ENCODE assay signal across 17 cellular contexts in the genomic region with DNA sequence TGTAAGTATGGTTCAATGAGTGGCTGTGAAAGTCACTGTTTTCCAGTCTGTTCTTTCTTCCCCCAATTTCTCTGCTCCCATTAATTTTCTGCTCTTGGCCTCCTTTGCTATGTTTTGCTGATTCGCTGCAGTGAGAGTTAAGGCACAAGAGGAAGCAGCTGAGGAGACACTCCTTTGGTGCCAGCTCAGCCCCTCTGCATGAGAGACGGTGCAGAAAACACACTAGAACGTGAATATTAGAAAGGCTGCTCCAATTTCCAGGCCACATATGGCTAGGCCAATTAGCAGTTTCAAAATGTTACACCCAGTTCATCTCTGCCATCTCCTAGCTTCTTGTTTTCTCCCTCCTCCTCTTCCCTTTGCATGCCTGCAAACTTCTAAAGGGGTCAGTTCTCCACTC. TPM values are rescaled to one million over a fixed set of nuclear protein-coding genes. Genes with fewer than 3 reads are reported as not detected.
DNase-seq lines count a peak whose midpoint lies in the region; ATAC-seq and TF ChIP-seq lines count a peak whose summit lies in the region.
"Had no signal": no experiment of that assay in that cellular context is flagged by ENCODE, and none has a peak within 500 bp of the region (broad histone marks: within the 10 kb centered on the region; RNA-seq: fewer than 3 reads in every experiment).

No MANE protein-coding gene starts in this region.

- H3K9me3 ChIP-seq in parathyroid adenoma (ENCODE audit: control insufficient read depth, low read length), result no peaks in the 10 kb centered on the region
- no peaks in the 10 kb centered on the region for H3K9me3 ChIP-seq in CD4-positive, alpha-beta memory T cell (ENCODE audit: control insufficient read depth in 1 of 2, low read length in 2 of 2)

- no peak overlapping the region for H3K4me2 ChIP-seq in parathyroid adenoma (ENCODE audit: low read length)
- H3K4me2 ChIP-seq: PC-9 had no signal

- H3K27me3 ChIP-seq in parathyroid adenoma (ENCODE audit: control insufficient read depth, insufficient read depth, low read length), result no peaks in the 10 kb centered on the region
- no peaks in the 10 kb centered on the region for H3K27me3 ChIP-seq in CD4-positive, alpha-beta memory T cell (ENCODE audit: insufficient read depth, low read length)

- H3K27ac Mint-ChIP-seq in activated CD4-positive, alpha-beta T cell treated with anti-CD3 and anti-CD28 coated beads, Interleukin-2, amount 10 ng/mL, durations not matched to agents 7 days and 5 days, result peak overlapping the region; percentile 42
- H3K27ac Mint-ChIP-seq in activated CD4-positive, alpha-beta T cell treated with anti-CD3 and anti-CD28 coated beads, Interleukin-2, amount 10 ng/mL, durations not matched to agents 24 days and 14 days, result no peak overlapping the region
- peak overlapping the region; percentile 93 to 96 for H3K27ac Mint-ChIP-seq in T-cell
- H3K27ac Mint-ChIP-seq in CD4-positive, alpha-beta memory T cell, result peak overlapping the region in 2 of 7 donors; percentile 39 to 51
- no peak overlapping the region for H3K27ac Mint-ChIP-seq in natural killer cell treated with Interleukin-12 subunit alpha and Interleukin-12 subunit beta and Interleukin-15 and Interleukin-18, amount 100 ng/mL, for 72 hours

- H3K9ac ChIP-seq in parathyroid adenoma, result no peak overlapping the region
- H3K9ac ChIP-seq: GM23248 had no signal

- no peak for DNase-seq in activated CD4-positive, alpha-beta T cell treated with anti-CD3 and anti-CD28 coated beads, Interleukin-2, amount 10 ng/mL, durations not matched to agents 7 days and 5 days
- no peak for DNase-seq in activated CD4-positive, alpha-beta T cell treated with anti-CD3 and anti-CD28 coated beads, Interleukin-2, amount 10 ng/mL, durations not matched to agents 24 days and 14 days
- DNase-seq in DMS 273 treated with DMSO at 0.1 percent for 48 hours (lab: John Stamatoyannopoulos, UW), result peak; percentile 37
- DNase-seq in T-cell, result no peak
- DNase-seq in CD4-positive, alpha-beta memory T cell, result no peak
- DNase-seq in natural killer cell treated with Interleukin-12 subunit alpha and Interleukin-12 subunit beta and Interleukin-15 and Interleukin-18, amount 100 ng/mL, for 72 hours (ENCODE audit: low spot score), result no peak
- DNase-seq: 8988T, DMS79 treated with DMSO at 0.1 percent for 48 hours, GF-D8, GM23248, NCI-H1436 treated with DMSO at 0.1 percent for 48 hours, NCI-H345, PC-9 had no signal

- intact Hi-C loops in activated CD4-positive, alpha-beta T cell treated with anti-CD3 and anti-CD28 coated beads, Interleukin-2, amount 10 ng/mL, durations not matched to agents 24 days and 14 days (cut with micrococcal nuclease), result no loop called here
- intact Hi-C loops in CD4-positive, alpha-beta memory T cell (cut with micrococcal nuclease), result loop anchor here (5.0 kb wide), 1 partner anchor 79 kb away; no protein-coding TSS in a partner anchor

- H3K79me2 ChIP-seq in parathyroid adenoma, result peaks cover 32% of the 10 kb centered on the region

- no peaks in the 10 kb centered on the region for H3K27me3 Mint-ChIP-seq in activated CD4-positive, alpha-beta T cell treated with anti-CD3 and anti-CD28 coated beads, Interleukin-2, amount 10 ng/mL, durations not matched to agents 7 days and 5 days
- H3K27me3 Mint-ChIP-seq in activated CD4-positive, alpha-beta T cell treated with anti-CD3 and anti-CD28 coated beads, Interleukin-2, amount 10 ng/mL, durations not matched to agents 24 days and 14 days, result no peaks in the 10 kb centered on the region
- no peaks in the 10 kb centered on the region for H3K27me3 Mint-ChIP-seq in T-cell
- H3K27me3 Mint-ChIP-seq in CD4-positive, alpha-beta memory T cell, result no peaks in the 10 kb centered on the region
- H3K27me3 Mint-ChIP-seq in natural killer cell treated with Interleukin-12 subunit alpha and Interleukin-12 subunit beta and Interleukin-15 and Interleukin-18, amount 100 ng/mL, for 72 hours, result peaks cover 0 to 4% of the 10 kb centered on the region in 2 donors

- H3K9me3 Mint-ChIP-seq in activated CD4-positive, alpha-beta T cell treated with anti-CD3 and anti-CD28 coated beads, Interleukin-2, amount 10 ng/mL, durations not matched to agents 7 days and 5 days, result peaks cover 2% of the 10 kb centered on the region
- no peaks in the 10 kb centered on the region for H3K9me3 Mint-ChIP-seq in activated CD4-positive, alpha-beta T cell treated with anti-CD3 and anti-CD28 coated beads, Interleukin-2, amount 10 ng/mL, durations not matched to agents 24 days and 14 days
- H3K9me3 Mint-ChIP-seq in T-cell, result no peaks in the 10 kb centered on the region
- H3K9me3 Mint-ChIP-seq in CD4-positive, alpha-beta memory T cell, result no peaks in the 10 kb centered on the region
- no peaks in the 10 kb centered on the region for H3K9me3 Mint-ChIP-seq in natural killer cell treated with Interleukin-12 subunit alpha and Interleukin-12 subunit beta and Interleukin-15 and Interleukin-18, amount 100 ng/mL, for 72 hours

- no peak overlapping the region for H3K4me3 Mint-ChIP-seq in activated CD4-positive, alpha-beta T cell treated with anti-CD3 and anti-CD28 coated beads, Interleukin-2, amount 10 ng/mL, durations not matched to agents 7 days and 5 days
- H3K4me3 Mint-ChIP-seq in activated CD4-positive, alpha-beta T cell treated with anti-CD3 and anti-CD28 coated beads, Interleukin-2, amount 10 ng/mL, durations not matched to agents 24 days and 14 days, result no peak overlapping the region
- H3K4me3 Mint-ChIP-seq in T-cell, result peak overlapping the region in 1 of 3 donors; percentile 55
- no peak overlapping the region for H3K4me3 Mint-ChIP-seq in CD4-positive, alpha-beta memory T cell
- no peak overlapping the region for H3K4me3 Mint-ChIP-seq in natural killer cell treated with Interleukin-12 subunit alpha and Interleukin-12 subunit beta and Interleukin-15 and Interleukin-18, amount 100 ng/mL, for 72 hours

- no peak overlapping the region for H3K4me3 ChIP-seq in parathyroid adenoma (ENCODE audit: low read depth, low read length)
- H3K4me3 ChIP-seq in CD4-positive, alpha-beta memory T cell (ENCODE audit: low read length in 2 of 2), result no peak overlapping the region
- H3K4me3 ChIP-seq: GM23248, K562, PC-9, SK-N-MC had no signal

- POLR2A ChIA-PET in activated CD4-positive, alpha-beta T cell treated with anti-CD3 and anti-CD28 coated beads, Interleukin-2, amount 10 ng/mL, durations not matched to agents 7 days and 5 days (lab: Charles Lee), result no interaction called here
- POLR2A ChIA-PET in T-cell (lab: Charles Lee), result interaction anchor here in 1 of 2 donors (1.2 kb wide), 1 partner anchor 79 kb away, joined by 3 read pairs; no protein-coding TSS in a partner anchor
- POLR2A ChIA-PET in CD4-positive, alpha-beta memory T cell (lab: Charles Lee; ENCODE audit: partially characterized antibody), result no interaction called here

- TF ChIP-seq CTCF in parathyroid adenoma (IDR thresholded peaks at IDR 0.05), result no peak

- peak overlapping the region; percentile 94 for H3K27ac ChIP-seq in parathyroid adenoma
- no peak overlapping the region for H3K27ac ChIP-seq in CD4-positive, alpha-beta memory T cell (ENCODE audit: low read depth, low read length)
- H3K27ac ChIP-seq: GM23248, PC-9, SK-N-MC had no signal

- H3K36me3 ChIP-seq in parathyroid adenoma (ENCODE audit: control insufficient read depth, insufficient read depth, low read length), result no peaks in the 10 kb centered on the region
- no peaks in the 10 kb centered on the region for H3K36me3 ChIP-seq in CD4-positive, alpha-beta memory T cell (ENCODE audit: insufficient read depth, low read length)

- H2AFZ ChIP-seq in parathyroid adenoma, result no peak overlapping the region
- H2AFZ ChIP-seq: GM23248, PC-9 had no signal

- no peaks in the 10 kb centered on the region for H3K36me3 Mint-ChIP-seq in activated CD4-positive, alpha-beta T cell treated with anti-CD3 and anti-CD28 coated beads, Interleukin-2, amount 10 ng/mL, durations not matched to agents 7 days and 5 days (ENCODE audit: low read depth)
- no peaks in the 10 kb centered on the region for H3K36me3 Mint-ChIP-seq in activated CD4-positive, alpha-beta T cell treated with anti-CD3 and anti-CD28 coated beads, Interleukin-2, amount 10 ng/mL, durations not matched to agents 24 days and 14 days (ENCODE audit: low read depth)
- H3K36me3 Mint-ChIP-seq in T-cell, result no peaks in the 10 kb centered on the region
- H3K36me3 Mint-ChIP-seq in CD4-positive, alpha-beta memory T cell, result no peaks in the 10 kb centered on the region
- no peaks in the 10 kb centered on the region for H3K36me3 Mint-ChIP-seq in natural killer cell treated with Interleukin-12 subunit alpha and Interleukin-12 subunit beta and Interleukin-15 and Interleukin-18, amount 100 ng/mL, for 72 hours

- H3K4me1 Mint-ChIP-seq in activated CD4-positive, alpha-beta T cell treated with anti-CD3 and anti-CD28 coated beads, Interleukin-2, amount 10 ng/mL, durations not matched to agents 7 days and 5 days, result peaks cover 19% of the 10 kb centered on the region
- H3K4me1 Mint-ChIP-seq in activated CD4-positive, alpha-beta T cell treated with anti-CD3 and anti-CD28 coated beads, Interleukin-2, amount 10 ng/mL, durations not matched to agents 24 days and 14 days, result peaks cover 3% of the 10 kb centered on the region
- H3K4me1 Mint-ChIP-seq in T-cell, result peaks cover 39 to 43% (median 42%) of the 10 kb centered on the region in 3 donors
- H3K4me1 Mint-ChIP-seq in CD4-positive, alpha-beta memory T cell, result peaks cover 15 to 21% (median 17%) of the 10 kb centered on the region in 4 donors
- no peaks in the 10 kb centered on the region for H3K4me1 Mint-ChIP-seq in natural killer cell treated with Interleukin-12 subunit alpha and Interleukin-12 subunit beta and Interleukin-15 and Interleukin-18, amount 100 ng/mL, for 72 hours (ENCODE audit: low read depth in 2 of 2)

- peaks cover 51% of the 10 kb centered on the region for H3K4me1 ChIP-seq in parathyroid adenoma
- H3K4me1 ChIP-seq in CD4-positive, alpha-beta memory T cell (ENCODE audit: insufficient read depth, low read length), result no peaks in the 10 kb centered on the region

- CTCF ChIA-PET in activated CD4-positive, alpha-beta T cell treated with anti-CD3 and anti-CD28 coated beads, Interleukin-2, amount 10 ng/mL, durations not matched to agents 7 days and 5 days (lab: Charles Lee), result interaction anchor here (1.3 kb wide), 1 partner anchor 25 kb away, joined by 3 read pairs; no protein-coding TSS in a partner anchor
- CTCF ChIA-PET in T-cell (lab: Charles Lee), result no interaction called here
- CTCF ChIA-PET in CD4-positive, alpha-beta memory T cell (lab: Charles Lee; ENCODE audit: partially characterized antibody), result no interaction called here

- ATAC-seq in T-cell (replicated peaks in 1 of 4), result peak in 1 of 4 experiments; percentile 8
- ATAC-seq in HG02870 (IDR thresholded peaks at IDR 0.05; ENCODE audit: unreplicated experiment), result no peak
- no peak for ATAC-seq in natural killer cell treated with Interleukin-12 subunit alpha and Interleukin-12 subunit beta and Interleukin-15 and Interleukin-18, amount 100 ng/mL, for 72 hours
- ATAC-seq: K562 had no signal

RNA-seq across cellular contexts. Expression of a gene that starts 38.9 kb away (rescaled TPM):
- not detected for total RNA-seq in activated CD4-positive, alpha-beta T cell treated with anti-CD3 and anti-CD28 coated beads, Interleukin-2, amount 10 ng/mL, durations not matched to agents 7 days and 5 days
- total RNA-seq in activated CD4-positive, alpha-beta T cell treated with anti-CD3 and anti-CD28 coated beads, Interleukin-2, amount 10 ng/mL, durations not matched to agents 24 days and 14 days, result not detected in 2 replicates
- not detected for total RNA-seq in T-cell
- total RNA-seq in CD4-positive, alpha-beta memory T cell, result not detected
- not detected for polyA plus RNA-seq in CD4-positive, alpha-beta memory T cell
- total RNA-seq in natural killer cell treated with Interleukin-12 subunit alpha and Interleukin-12 subunit beta and Interleukin-15 and Interleukin-18, amount 100 ng/mL, for 72 hours, result not detected
- total RNA-seq: GM23248, K562, PC-9 had no signal
- polyA plus RNA-seq: GM23248, K562 had no signal

Comparison
In these comparisons a context has a peak if more than half of its experiments do, and no peak if none do; other contexts are left out.
1. H3K27ac Mint-ChIP-seq: peak in activated CD4-positive, alpha-beta T cell treated with anti-CD3 and anti-CD28 coated beads, Interleukin-2, amount 10 ng/mL, durations not matched to agents 7 days and 5 days (single experiment) and T-cell (2 of 2); none in activated CD4-positive, alpha-beta T cell treated with anti-CD3 and anti-CD28 coated beads, Interleukin-2, amount 10 ng/mL, durations not matched to agents 24 days and 14 days (single experiment) and natural killer cell treated with Interleukin-12 subunit alpha and Interleukin-12 subunit beta and Interleukin-15 and Interleukin-18, amount 100 ng/mL, for 72 hours (0 of 2).